ENCODE assay signal across 8 cellular contexts in genomic region chr14:22653012-22653621, GRCh38. TPM values are rescaled to one million over a fixed set of nuclear protein-coding genes. Genes with fewer than 3 reads are reported as not detected.
DNase-seq lines count a peak whose midpoint lies in the region; TF ChIP-seq lines count a peak whose summit lies in the region.

No MANE protein-coding gene starts in this region.

- no peaks in the 10 kb centered on the region for H3K36me3 ChIP-seq in Karpas-422 (ENCODE audit: insufficient read depth, low read length)

- no peaks in the 10 kb centered on the region for H3K27me3 ChIP-seq in Karpas-422 (ENCODE audit: low read length)

- no peaks in the 10 kb centered on the region for H3K9me2 ChIP-seq in Karpas-422 (replicated peaks; ENCODE audit: insufficient read depth, low read length)

- H3K4me3 ChIP-seq in Karpas-422 (ENCODE audit: low read length) = no peak overlapping the region

- TF ChIP-seq CTCF in glutamatergic neuron (IDR thresholded peaks at IDR 0.05; ENCODE audit: partially characterized antibody, unreplicated experiment) = peak; percentile 84

- no peaks in the 10 kb centered on the region for H4K20me1 ChIP-seq in Karpas-422 (ENCODE audit: insufficient read depth, low read depth, low read length)

- H3K4me3 Mint-ChIP-seq in glutamatergic neuron (ENCODE audit: unreplicated experiment) = no peak overlapping the region

- no peak overlapping the region for H3K9ac ChIP-seq in Karpas-422 (ENCODE audit: low read length)

- H3K4me1 Mint-ChIP-seq in glutamatergic neuron (ENCODE audit: low read depth, unreplicated experiment) = no peaks in the 10 kb centered on the region

- H3K9me3 ChIP-seq in Karpas-422 (ENCODE audit: low read length) = no peaks in the 10 kb centered on the region

- H3K36me3 Mint-ChIP-seq in glutamatergic neuron (ENCODE audit: unreplicated experiment) = no peaks in the 10 kb centered on the region

- no peak overlapping the region for H3K4me2 ChIP-seq in Karpas-422 (ENCODE audit: low read depth, low read length, poor library complexity, severe bottlenecking)

- DNase-seq in SIG-M5 treated with dmso at 0.1 percent for 504 hours (lab: John Stamatoyannopoulos, UW; ENCODE audit: unreplicated experiment) = peak; percentile 64
- DNase-seq in SIG-M5 (lab: John Stamatoyannopoulos, UW) = no peak
- peak; percentile 87 for DNase-seq in Karpas-422
- DNase-seq in RKO (ENCODE audit: low spot score) = peak; percentile 81
- DNase-seq in activated effector memory CD4-positive, alpha-beta T cell treated with anti-CD3 and anti-CD28 coated beads, Interleukin-2, amount 50 U/mL, for 16 hours = peak; percentile 77
- peak; percentile 72 for DNase-seq in glutamatergic neuron
- DNase-seq in retina = peak; percentile 46
- DNase-seq in NCI-H187 (lab: John Stamatoyannopoulos, UW) = no peak

- no peak overlapping the region for H2AFZ ChIP-seq in Karpas-422 (ENCODE audit: low read length)

- no peak overlapping the region for H3K27ac ChIP-seq in Karpas-422 (ENCODE audit: low read length)

- H3K27me3 Mint-ChIP-seq in glutamatergic neuron (ENCODE audit: unreplicated experiment) = no peaks in the 10 kb centered on the region

- no peaks in the 10 kb centered on the region for H3K79me2 ChIP-seq in Karpas-422 (ENCODE audit: low read length)

- no peaks in the 10 kb centered on the region for H3K9me3 Mint-ChIP-seq in glutamatergic neuron (ENCODE audit: unreplicated experiment)

- no peak overlapping the region for H3K27ac Mint-ChIP-seq in glutamatergic neuron (ENCODE audit: unreplicated experiment)

- no peaks in the 10 kb centered on the region for H3K4me1 ChIP-seq in Karpas-422 (ENCODE audit: low read length)

RNA-seq across cellular contexts. Expression of gene OR6J1, which starts 9.0 kb away (rescaled TPM):
- total RNA-seq in Karpas-422 (2014; rRNA removed; shearing (Covaris generic); ENCODE audit: low replicate concordance) = not detected in 2 replicates
- total RNA-seq in glutamatergic neuron (ENCODE audit: unreplicated experiment) = not detected

RNA-seq across cellular contexts. Expression of gene ABHD4, which starts 55.0 kb away (rescaled TPM):
- 3.8 and 6.1 TPM in 2 replicates for total RNA-seq in Karpas-422 (2014; rRNA removed; shearing (Covaris generic); ENCODE audit: low replicate concordance)
- 8.1 TPM for total RNA-seq in glutamatergic neuron (ENCODE audit: unreplicated experiment)

Comparison
In these comparisons a context has a peak if more than half of its experiments do, and no peak if none do; other contexts are left out.
1. DNase-seq: peak in SIG-M5 treated with dmso at 0.1 percent for 504 hours (single experiment), Karpas-422 (single experiment), RKO (single experiment), activated effector memory CD4-positive, alpha-beta T cell treated with anti-CD3 and anti-CD28 coated beads, Interleukin-2, amount 50 U/mL, for 16 hours (single experiment), glutamatergic neuron (single experiment) and retina (single experiment); none in SIG-M5 (single experiment) and NCI-H187 (0 of 2).